Comparison of ENCODE assay signal across 1 cellular context in genomic region chr6:75412937-75413662, GRCh38.
A peak's percentile ranks its signal among the peaks of the same experiment; 100 is the strongest.
TF ChIP-seq lines count a peak whose summit lies in the region.

No MANE protein-coding gene starts in this region.

TF ChIP-seq in HEK293, 187 proteins besides CTCF, POLR2A, EP300 and RAD21 (continued from another document and continues in another):
- TF ChIP-seq ZBTB49 (tag by site-specific recombination; IDR thresholded peaks at IDR 0.05; ENCODE audit: low read depth), result no peak
- peak; percentile 76 for TF ChIP-seq KLF10 (tag by site-specific recombination; IDR thresholded peaks at IDR 0.05)
- TF ChIP-seq, protein P1, sequence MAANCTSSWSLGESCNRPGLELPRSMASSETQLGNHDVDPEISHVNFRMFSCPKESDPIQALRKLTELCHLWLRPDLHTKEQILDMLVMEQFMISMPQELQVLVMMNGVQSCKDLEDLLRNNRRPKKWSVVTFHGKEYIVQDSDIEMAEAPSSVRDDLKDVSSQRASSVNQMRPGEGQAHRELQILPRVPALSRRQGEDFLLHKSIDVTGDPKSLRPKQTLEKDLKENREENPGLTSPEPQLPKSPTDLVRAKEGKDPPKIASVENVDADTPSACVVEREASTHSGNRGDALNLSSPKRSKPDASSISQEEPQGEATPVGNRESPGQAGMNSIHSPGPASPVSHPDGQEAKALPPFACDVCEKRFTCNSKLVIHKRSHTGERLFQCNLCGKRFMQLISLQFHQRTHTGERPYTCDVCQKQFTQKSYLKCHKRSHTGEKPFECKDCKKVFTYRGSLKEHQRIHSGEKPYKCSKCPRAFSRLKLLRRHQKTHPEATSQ (tag by site-specific recombination; IDR thresholded peaks at IDR 0.05), result no peak
- peak; percentile 55; the same call in 1 of the 2 replicates for TF ChIP-seq ZBTB1 (tag by site-specific recombination; IDR thresholded peaks at IDR 0.05)
- TF ChIP-seq ZBTB11 (tag by site-specific recombination; conservative IDR thresholded peaks at IDR 0.05; ENCODE audit: low read depth), result no peak
- peak; percentile 70 for TF ChIP-seq ZEB2 (tag by site-specific recombination; IDR thresholded peaks at IDR 0.05)
- TF ChIP-seq YY2 (tag by site-specific recombination; IDR thresholded peaks at IDR 0.05), result no peak
- TF ChIP-seq, protein P2, sequence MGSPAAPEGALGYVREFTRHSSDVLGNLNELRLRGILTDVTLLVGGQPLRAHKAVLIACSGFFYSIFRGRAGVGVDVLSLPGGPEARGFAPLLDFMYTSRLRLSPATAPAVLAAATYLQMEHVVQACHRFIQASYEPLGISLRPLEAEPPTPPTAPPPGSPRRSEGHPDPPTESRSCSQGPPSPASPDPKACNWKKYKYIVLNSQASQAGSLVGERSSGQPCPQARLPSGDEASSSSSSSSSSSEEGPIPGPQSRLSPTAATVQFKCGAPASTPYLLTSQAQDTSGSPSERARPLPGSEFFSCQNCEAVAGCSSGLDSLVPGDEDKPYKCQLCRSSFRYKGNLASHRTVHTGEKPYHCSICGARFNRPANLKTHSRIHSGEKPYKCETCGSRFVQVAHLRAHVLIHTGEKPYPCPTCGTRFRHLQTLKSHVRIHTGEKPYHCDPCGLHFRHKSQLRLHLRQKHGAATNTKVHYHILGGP (tag by site-specific recombination; IDR thresholded peaks at IDR 0.05), result peak; percentile 87
- TF ChIP-seq ZNF692 (tag by site-specific recombination; IDR thresholded peaks at IDR 0.05), result peak; percentile 67
- no peak for TF ChIP-seq ZNF292 (tag by site-specific recombination; IDR thresholded peaks at IDR 0.05; ENCODE audit: borderline replicate concordance, low read depth)
- TF ChIP-seq ZNF114 (tag by site-specific recombination; IDR thresholded peaks at IDR 0.05), result no peak
- TF ChIP-seq ZNF341 (tag by site-specific recombination; IDR thresholded peaks at IDR 0.05; ENCODE audit: low read depth), result no peak
- TF ChIP-seq ZNF37A (tag by site-specific recombination; IDR thresholded peaks at IDR 0.05), result no peak
- TF ChIP-seq ZNF157 (tag by site-specific recombination; IDR thresholded peaks at IDR 0.05), result no peak
- no peak for TF ChIP-seq ZNF248 (tag by site-specific recombination; IDR thresholded peaks at IDR 0.05)
- peak; percentile 70; the same call in 1 of the 2 replicates for TF ChIP-seq BCL11B (tag by site-specific recombination; IDR thresholded peaks at IDR 0.05; ENCODE audit: low read depth)
- no peak for TF ChIP-seq ZNF426 (tag by site-specific recombination; IDR thresholded peaks at IDR 0.05)
- TF ChIP-seq ZNF837 (tag by site-specific recombination; IDR thresholded peaks at IDR 0.05), result no peak
- TF ChIP-seq INSM2 (tag by site-specific recombination; IDR thresholded peaks at IDR 0.05), result peak; percentile 77
- peak; percentile 96 for TF ChIP-seq PRDM6 (tag by site-specific recombination; IDR thresholded peaks at IDR 0.05)
- TF ChIP-seq ZNF449 (tag by site-specific recombination; IDR thresholded peaks at IDR 0.05), result peak; percentile 34; the same call in 1 of the 2 replicates
- no peak for TF ChIP-seq ZNF596 (tag by site-specific recombination; IDR thresholded peaks at IDR 0.05)
- peak; percentile 95 for TF ChIP-seq WT1 (tag by site-specific recombination; IDR thresholded peaks at IDR 0.05)
- TF ChIP-seq, protein P3, sequence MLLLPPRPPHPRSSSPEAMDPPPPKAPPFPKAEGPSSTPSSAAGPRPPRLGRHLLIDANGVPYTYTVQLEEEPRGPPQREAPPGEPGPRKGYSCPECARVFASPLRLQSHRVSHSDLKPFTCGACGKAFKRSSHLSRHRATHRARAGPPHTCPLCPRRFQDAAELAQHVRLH (tag by site-specific recombination; IDR thresholded peaks at IDR 0.05), result peak; percentile 90
- no peak for TF ChIP-seq ZNF677 (tag by site-specific recombination; IDR thresholded peaks at IDR 0.05)
- no peak for TF ChIP-seq ZNF324 (tag by site-specific recombination; IDR thresholded peaks at IDR 0.05)
- TF ChIP-seq ZNF133 (tag by site-specific recombination; IDR thresholded peaks at IDR 0.05), result no peak
- TF ChIP-seq ZNF623 (tag by site-specific recombination; IDR thresholded peaks at IDR 0.05), result no peak
- no peak for TF ChIP-seq ZNF544 (tag by site-specific recombination; IDR thresholded peaks at IDR 0.05)
- no peak for TF ChIP-seq AEBP2 (tag by site-specific recombination; IDR thresholded peaks at IDR 0.05; ENCODE audit: borderline replicate concordance)
- peak; percentile 27; the same call in 1 of the 2 replicates for TF ChIP-seq SP3 (tag by site-specific recombination; IDR thresholded peaks at IDR 0.05)
- no peak for TF ChIP-seq RBAK (tag by site-specific recombination; IDR thresholded peaks at IDR 0.05)
- no peak for TF ChIP-seq ZNF140 (tag by site-specific recombination; IDR thresholded peaks at IDR 0.05)
- peak; percentile 29; the same call in 1 of the 2 replicates for TF ChIP-seq KLF9 (tag by site-specific recombination; IDR thresholded peaks at IDR 0.05; ENCODE audit: low read depth)
- no peak for TF ChIP-seq ZNF704 (tag by site-specific recombination; IDR thresholded peaks at IDR 0.05)
- peak; percentile 86 for TF ChIP-seq GLI2 (tag by site-specific recombination; IDR thresholded peaks at IDR 0.05; ENCODE audit: borderline replicate concordance, low read depth)
- no peak for TF ChIP-seq ZBTB20 (tag by site-specific recombination; IDR thresholded peaks at IDR 0.05)
- TF ChIP-seq, protein P4, sequence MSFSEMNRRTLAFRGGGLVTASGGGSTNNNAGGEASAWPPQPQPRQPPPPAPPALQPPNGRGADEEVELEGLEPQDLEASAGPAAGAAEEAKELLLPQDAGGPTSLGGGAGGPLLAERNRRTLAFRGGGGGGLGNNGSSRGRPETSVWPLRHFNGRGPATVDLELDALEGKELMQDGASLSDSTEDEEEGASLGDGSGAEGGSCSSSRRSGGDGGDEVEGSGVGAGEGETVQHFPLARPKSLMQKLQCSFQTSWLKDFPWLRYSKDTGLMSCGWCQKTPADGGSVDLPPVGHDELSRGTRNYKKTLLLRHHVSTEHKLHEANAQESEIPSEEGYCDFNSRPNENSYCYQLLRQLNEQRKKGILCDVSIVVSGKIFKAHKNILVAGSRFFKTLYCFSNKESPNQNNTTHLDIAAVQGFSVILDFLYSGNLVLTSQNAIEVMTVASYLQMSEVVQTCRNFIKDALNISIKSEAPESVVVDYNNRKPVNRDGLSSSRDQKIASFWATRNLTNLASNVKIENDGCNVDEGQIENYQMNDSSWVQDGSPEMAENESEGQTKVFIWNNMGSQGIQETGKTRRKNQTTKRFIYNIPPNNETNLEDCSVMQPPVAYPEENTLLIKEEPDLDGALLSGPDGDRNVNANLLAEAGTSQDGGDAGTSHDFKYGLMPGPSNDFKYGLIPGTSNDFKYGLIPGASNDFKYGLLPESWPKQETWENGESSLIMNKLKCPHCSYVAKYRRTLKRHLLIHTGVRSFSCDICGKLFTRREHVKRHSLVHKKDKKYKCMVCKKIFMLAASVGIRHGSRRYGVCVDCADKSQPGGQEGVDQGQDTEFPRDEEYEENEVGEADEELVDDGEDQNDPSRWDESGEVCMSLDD (tag by site-specific recombination; IDR thresholded peaks at IDR 0.05), result peak; percentile 36; the same call in 1 of the 2 replicates
